ENCODE assay signal across 1 cellular context in the genomic region with DNA sequence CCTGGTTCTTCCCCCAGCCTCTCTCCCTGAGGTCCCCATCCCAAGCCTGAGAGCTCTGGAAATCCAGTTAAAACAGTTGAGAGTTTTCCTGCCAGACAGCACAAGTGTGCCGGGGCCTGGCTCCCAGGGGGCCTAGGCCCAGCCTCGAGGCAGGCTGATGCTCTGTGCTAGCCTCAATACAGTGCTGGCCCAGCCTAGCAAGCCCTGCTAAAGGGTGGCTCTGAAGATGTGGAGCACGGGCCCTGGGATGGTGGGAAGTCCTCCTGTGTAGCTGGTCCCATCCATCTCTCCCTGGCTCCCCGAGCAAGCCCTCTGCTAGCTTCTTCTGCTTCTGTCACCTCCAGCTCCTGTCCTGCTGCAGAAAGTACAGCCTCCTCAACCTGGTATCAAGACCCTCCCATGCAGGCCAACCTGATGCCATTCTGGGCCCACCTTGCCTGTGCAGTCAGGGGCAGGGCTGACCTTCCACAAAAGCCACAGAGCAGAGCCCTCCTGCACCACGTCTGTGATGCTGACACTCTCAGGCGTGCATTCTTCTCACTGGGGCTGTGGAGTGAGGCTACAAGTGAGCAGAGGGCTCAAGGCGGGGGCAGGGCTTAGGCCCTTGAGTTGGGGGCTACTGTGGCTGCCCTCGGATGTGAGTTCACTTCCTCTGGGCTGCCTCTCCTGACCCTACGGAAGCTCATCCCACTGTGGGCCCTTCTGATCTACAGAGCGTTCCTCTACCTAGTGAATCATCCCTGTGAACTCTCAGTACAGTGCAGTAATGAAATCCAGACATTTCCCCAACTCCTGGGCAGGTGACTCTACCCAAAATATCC.
TF ChIP-seq lines count a peak whose summit lies in the region.

No MANE protein-coding gene starts in this region.

TF ChIP-seq in SK-N-SH treated with all-trans-retinoic acid at 6 μM for 48 hours, 23 proteins besides CTCF, POLR2A, EP300 and RAD21:
- TF ChIP-seq, protein P1, sequence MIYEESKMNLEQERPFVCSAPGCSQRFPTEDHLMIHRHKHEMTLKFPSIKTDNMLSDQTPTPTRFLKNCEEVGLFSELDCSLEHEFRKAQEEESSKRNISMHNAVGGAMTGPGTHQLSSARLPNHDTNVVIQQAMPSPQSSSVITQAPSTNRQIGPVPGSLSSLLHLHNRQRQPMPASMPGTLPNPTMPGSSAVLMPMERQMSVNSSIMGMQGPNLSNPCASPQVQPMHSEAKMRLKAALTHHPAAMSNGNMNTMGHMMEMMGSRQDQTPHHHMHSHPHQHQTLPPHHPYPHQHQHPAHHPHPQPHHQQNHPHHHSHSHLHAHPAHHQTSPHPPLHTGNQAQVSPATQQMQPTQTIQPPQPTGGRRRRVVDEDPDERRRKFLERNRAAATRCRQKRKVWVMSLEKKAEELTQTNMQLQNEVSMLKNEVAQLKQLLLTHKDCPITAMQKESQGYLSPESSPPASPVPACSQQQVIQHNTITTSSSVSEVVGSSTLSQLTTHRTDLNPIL (CRISPR knock-in tag; IDR thresholded peaks at IDR 0.05; ENCODE audit: low read depth) = no peak
- TF ChIP-seq OSR1 (CRISPR knock-in tag; IDR thresholded peaks at IDR 0.05) = no peak
- TF ChIP-seq, protein P2, sequence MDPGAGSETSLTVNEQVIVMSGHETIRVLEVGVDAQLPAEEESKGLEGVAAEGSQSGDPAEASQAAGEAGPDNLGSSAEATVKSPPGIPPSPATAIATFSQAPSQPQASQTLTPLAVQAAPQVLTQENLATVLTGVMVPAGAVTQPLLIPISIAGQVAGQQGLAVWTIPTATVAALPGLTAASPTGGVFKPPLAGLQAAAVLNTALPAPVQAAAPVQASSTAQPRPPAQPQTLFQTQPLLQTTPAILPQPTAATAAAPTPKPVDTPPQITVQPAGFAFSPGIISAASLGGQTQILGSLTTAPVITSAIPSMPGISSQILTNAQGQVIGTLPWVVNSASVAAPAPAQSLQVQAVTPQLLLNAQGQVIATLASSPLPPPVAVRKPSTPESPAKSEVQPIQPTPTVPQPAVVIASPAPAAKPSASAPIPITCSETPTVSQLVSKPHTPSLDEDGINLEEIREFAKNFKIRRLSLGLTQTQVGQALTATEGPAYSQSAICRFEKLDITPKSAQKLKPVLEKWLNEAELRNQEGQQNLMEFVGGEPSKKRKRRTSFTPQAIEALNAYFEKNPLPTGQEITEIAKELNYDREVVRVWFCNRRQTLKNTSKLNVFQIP (CRISPR knock-in tag; IDR thresholded peaks at IDR 0.05; ENCODE audit: borderline replicate concordance, low read depth) = no peak
- TF ChIP-seq RARB (CRISPR knock-in tag; IDR thresholded peaks at IDR 0.05) = no peak
- no peak for TF ChIP-seq GLIS3 (CRISPR knock-in tag; IDR thresholded peaks at IDR 0.05)
- no peak for TF ChIP-seq ISL1 (CRISPR knock-in tag; IDR thresholded peaks at IDR 0.05)
- TF ChIP-seq, protein P3, sequence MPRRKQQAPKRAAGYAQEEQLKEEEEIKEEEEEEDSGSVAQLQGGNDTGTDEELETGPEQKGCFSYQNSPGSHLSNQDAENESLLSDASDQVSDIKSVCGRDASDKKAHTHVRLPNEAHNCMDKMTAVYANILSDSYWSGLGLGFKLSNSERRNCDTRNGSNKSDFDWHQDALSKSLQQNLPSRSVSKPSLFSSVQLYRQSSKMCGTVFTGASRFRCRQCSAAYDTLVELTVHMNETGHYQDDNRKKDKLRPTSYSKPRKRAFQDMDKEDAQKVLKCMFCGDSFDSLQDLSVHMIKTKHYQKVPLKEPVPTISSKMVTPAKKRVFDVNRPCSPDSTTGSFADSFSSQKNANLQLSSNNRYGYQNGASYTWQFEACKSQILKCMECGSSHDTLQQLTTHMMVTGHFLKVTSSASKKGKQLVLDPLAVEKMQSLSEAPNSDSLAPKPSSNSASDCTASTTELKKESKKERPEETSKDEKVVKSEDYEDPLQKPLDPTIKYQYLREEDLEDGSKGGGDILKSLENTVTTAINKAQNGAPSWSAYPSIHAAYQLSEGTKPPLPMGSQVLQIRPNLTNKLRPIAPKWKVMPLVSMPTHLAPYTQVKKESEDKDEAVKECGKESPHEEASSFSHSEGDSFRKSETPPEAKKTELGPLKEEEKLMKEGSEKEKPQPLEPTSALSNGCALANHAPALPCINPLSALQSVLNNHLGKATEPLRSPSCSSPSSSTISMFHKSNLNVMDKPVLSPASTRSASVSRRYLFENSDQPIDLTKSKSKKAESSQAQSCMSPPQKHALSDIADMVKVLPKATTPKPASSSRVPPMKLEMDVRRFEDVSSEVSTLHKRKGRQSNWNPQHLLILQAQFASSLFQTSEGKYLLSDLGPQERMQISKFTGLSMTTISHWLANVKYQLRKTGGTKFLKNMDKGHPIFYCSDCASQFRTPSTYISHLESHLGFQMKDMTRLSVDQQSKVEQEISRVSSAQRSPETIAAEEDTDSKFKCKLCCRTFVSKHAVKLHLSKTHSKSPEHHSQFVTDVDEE (CRISPR knock-in tag; IDR thresholded peaks at IDR 0.05) = no peak
- TF ChIP-seq TOX (CRISPR knock-in tag; IDR thresholded peaks at IDR 0.05; ENCODE audit: borderline replicate concordance) = no peak
- TF ChIP-seq ARNTL (CRISPR knock-in tag; IDR thresholded peaks at IDR 0.05; ENCODE audit: borderline replicate concordance, low read depth) = no peak
- TF ChIP-seq CSDC2 (CRISPR knock-in tag; IDR thresholded peaks at IDR 0.05) = no peak
- no peak for TF ChIP-seq TCF4 (CRISPR knock-in tag; IDR thresholded peaks at IDR 0.05; ENCODE audit: borderline replicate concordance)
- TF ChIP-seq ZNF70 (CRISPR knock-in tag; IDR thresholded peaks at IDR 0.05) = no peak
- no peak for TF ChIP-seq ZNF8 (CRISPR knock-in tag; IDR thresholded peaks at IDR 0.05)
- no peak for TF ChIP-seq ZFP3 (CRISPR knock-in tag; IDR thresholded peaks at IDR 0.05)
- TF ChIP-seq ZC3H10 (CRISPR knock-in tag; IDR thresholded peaks at IDR 0.05) = no peak
- TF ChIP-seq PPARA (CRISPR knock-in tag; IDR thresholded peaks at IDR 0.05; ENCODE audit: borderline replicate concordance) = no peak
